ENCODE assay signal across 1 cellular context in genomic region chr13:99992376-99992775, GRCh38.
TF ChIP-seq lines count a peak whose summit lies in the region.

No MANE protein-coding gene starts in this region.

TF ChIP-seq in A549, 52 proteins besides CTCF, POLR2A, EP300 and RAD21:
- no peak for TF ChIP-seq REST (IDR thresholded peaks at IDR 0.05)
